ENCODE assay signal across 24 cellular contexts in genomic region chr4:86366920-86367319, GRCh38.
"Had no signal": no experiment of that assay in that cellular context is flagged by ENCODE, and none has a peak within 500 bp of the region (broad histone marks: within the 10 kb centered on the region; RNA-seq: fewer than 3 reads in every experiment).

No MANE protein-coding gene starts in this region.

- H3K9me3 ChIP-seq: lower lobe of right lung, neutrophil, ovary, right atrium auricular region, suprapubic skin, thoracic aorta, tibial artery, uterus had no signal

- H3K27me3 ChIP-seq: neural progenitor cell, neutrophil, ovary, right atrium auricular region, spleen, suprapubic skin, tibial artery, uterus had no signal

- H3K9ac ChIP-seq: neural progenitor cell had no signal

- H2AFZ ChIP-seq: neural progenitor cell had no signal

- H3K36me3 ChIP-seq: lower lobe of right lung, neural progenitor cell, neutrophil, ovary, right atrium auricular region, spleen, suprapubic skin, thoracic aorta, tibial artery, uterus had no signal

- FAIRE-seq: keratinocyte, small intestine had no signal

- H3K4me3 ChIP-seq: lower lobe of right lung, neural progenitor cell, ovary, right atrium auricular region, spleen, suprapubic skin, thoracic aorta, tibial artery, uterus had no signal

- H3K4me1 ChIP-seq: lower lobe of right lung, right atrium auricular region, spleen, suprapubic skin, tibial artery, uterus had no signal

- ATAC-seq: left cardiac atrium; left lobe of liver; lower lobe of right lung; natural killer cell; stimulated activated effector memory CD8-positive, alpha-beta T cell treated with anti-CD3 and anti-CD28 coated beads, Interleukin-12 subunit alpha, Interleukin-12 subunit beta, amount 100 ng/mL, for 72 hours had no signal

- H3K4me2 ChIP-seq: neural progenitor cell had no signal

- DNase-seq: hippocampal formation; kidney glomerular epithelial cell; left cardiac atrium; lower lobe of right lung; mesendoderm; naive B cell; natural killer cell; nephron progenitor cell; occipital lobe; ovary; small intestine; spleen; stimulated activated CD4-positive, alpha-beta T cell treated with anti-CD3 and anti-CD28 coated beads, Interleukin-4, amount 100 ng/mL, for 24 hours; stimulated activated naive CD4-positive, alpha-beta T cell; tibial artery; uterus had no signal

- H3K27ac ChIP-seq: lower lobe of right lung, neural progenitor cell, neutrophil, ovary, right atrium auricular region, spleen, suprapubic skin, thoracic aorta, tibial artery, uterus had no signal
